In the genomic region with DNA sequence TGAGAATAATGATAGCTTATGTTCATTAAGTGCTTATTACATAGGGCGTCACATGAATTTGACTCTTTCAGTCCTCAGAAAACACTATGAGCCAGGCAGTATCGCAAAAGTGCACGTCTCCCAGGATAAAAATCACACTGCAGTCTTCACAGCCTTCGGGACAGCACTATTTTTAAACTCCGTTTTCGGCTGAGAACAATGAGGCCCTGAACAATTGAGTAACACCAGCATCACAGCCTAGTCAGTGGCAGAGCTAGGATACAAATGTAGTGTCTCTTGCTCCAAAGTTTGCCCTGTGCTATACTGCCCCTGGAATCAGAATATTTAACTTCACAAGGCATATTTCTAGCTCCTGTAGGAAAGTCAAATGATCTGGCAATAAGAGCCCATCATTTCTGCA, we compare ENCODE assay signal across 17 cellular contexts.
A peak's percentile ranks its signal among the peaks of the same experiment; 100 is the strongest.
DNase-seq lines count a peak whose midpoint lies in the region; ATAC-seq and TF ChIP-seq lines count a peak whose summit lies in the region.
"Had no signal": no experiment of that assay in that cellular context is flagged by ENCODE, and none has a peak within 500 bp of the region (broad histone marks: within the 10 kb centered on the region; RNA-seq: fewer than 3 reads in every experiment).

No MANE protein-coding gene starts in this region.

- no peak for TF ChIP-seq CTCF in GM23338 (conservative IDR thresholded peaks at IDR 0.05; ENCODE audit: low read depth in 2 of 2)
- TF ChIP-seq CTCF in left ventricle myocardium inferior (IDR thresholded peaks at IDR 0.05; ENCODE audit: borderline replicate concordance), result no peak
- no peak for TF ChIP-seq CTCF in neural progenitor cell (IDR thresholded peaks at IDR 0.05)

- H3K36me3 ChIP-seq in GM23338 (ENCODE audit: insufficient read depth) (no peaks in the 10 kb centered on the region), left ventricle myocardium inferior (no peaks in the 10 kb centered on the region), neural progenitor cell (no peaks in the 10 kb centered on the region)

- H3F3A ChIP-seq in GM23338 (replicated peaks; ENCODE audit: low read depth), result no peaks in the 10 kb centered on the region
- H3F3A ChIP-seq in neural progenitor cell (ENCODE audit: low read depth), result no peaks in the 10 kb centered on the region

- H3K27ac ChIP-seq in GM23338 (ENCODE audit: low read depth) (no peak overlapping the region), left ventricle myocardium inferior (replicated peaks) (peak overlapping the region; percentile 80), neural progenitor cell (no peak overlapping the region)
- H3K27ac ChIP-seq: 22Rv1, A549, C4-2B had no signal

- peaks cover 3% of the 10 kb centered on the region; the same call in 1 of the 3 replicates for H3K4me1 Mint-ChIP-seq in GM23338
- H3K4me1 Mint-ChIP-seq in neural progenitor cell, result peaks cover 3% of the 10 kb centered on the region
- H3K4me1 Mint-ChIP-seq in stimulated activated memory B cell treated with anti-CD40 and anti-IgM and Interleukin-4, amounts not matched to agents 10 μg/mL and 1 μg/mL and 100 μg/mL, for 72 hours, result no peaks in the 10 kb centered on the region
- H3K4me1 Mint-ChIP-seq: H9, IgD-negative memory B cell had no signal

- H3K9me3 Mint-ChIP-seq in GM23338, result peaks cover 37% of the 10 kb centered on the region
- H3K9me3 Mint-ChIP-seq in neural progenitor cell, result no peaks in the 10 kb centered on the region
- peaks cover 3% of the 10 kb centered on the region for H3K9me3 Mint-ChIP-seq in stimulated activated memory B cell treated with anti-CD40 and anti-IgM and Interleukin-4, amounts not matched to agents 10 μg/mL and 1 μg/mL and 100 μg/mL, for 72 hours
- H3K9me3 Mint-ChIP-seq: H9 had no signal

- H3K27me3 Mint-ChIP-seq in GM23338 (ENCODE audit: insufficient read depth, low read depth, poor library complexity) (no peaks in the 10 kb centered on the region), neural progenitor cell (ENCODE audit: insufficient read depth, low read depth) (no peaks in the 10 kb centered on the region)
- no peaks in the 10 kb centered on the region for H3K27me3 Mint-ChIP-seq in stimulated activated memory B cell treated with anti-CD40 and anti-IgM and Interleukin-4, amounts not matched to agents 10 μg/mL and 1 μg/mL and 100 μg/mL, for 72 hours
- H3K27me3 Mint-ChIP-seq: CD4-positive, alpha-beta T cell; IgD-negative memory B cell had no signal

- H3K79me2 ChIP-seq in GM23338 (replicated peaks; ENCODE audit: insufficient read depth) (no peaks in the 10 kb centered on the region), neural progenitor cell (ENCODE audit: low read depth) (no peaks in the 10 kb centered on the region)

- H3K4me3 ChIP-seq in GM23338 (no peak overlapping the region), left ventricle myocardium inferior (no peak overlapping the region), neural progenitor cell (no peak overlapping the region)
- H3K4me3 ChIP-seq: A549 had no signal

- no peak overlapping the region for H3K9ac ChIP-seq in neural progenitor cell

- H3K4me3 Mint-ChIP-seq in GM23338, result no peak overlapping the region
- no peak overlapping the region for H3K4me3 Mint-ChIP-seq in neural progenitor cell
- no peak overlapping the region for H3K4me3 Mint-ChIP-seq in stimulated activated memory B cell treated with anti-CD40 and anti-IgM and Interleukin-4, amounts not matched to agents 10 μg/mL and 1 μg/mL and 100 μg/mL, for 72 hours
- H3K4me3 Mint-ChIP-seq: CD4-positive, alpha-beta T cell; H9; IgD-negative memory B cell had no signal

- H3K9me2 ChIP-seq in GM23338 (ENCODE audit: insufficient read depth), result 0 out of 2 replicates have a peak, but pooled peaks cover 3% of the 10 kb centered on the region

- intact Hi-C loops in Right ventricle myocardium inferior (cut with DNase I) (no loop called here), cardiac septum (cut with DNase I) (no loop called here), left ventricle myocardium inferior (cut with micrococcal nuclease) (no loop called here)

- H4K20me1 ChIP-seq in GM23338 (replicated peaks; ENCODE audit: insufficient read depth) (no peaks in the 10 kb centered on the region), neural progenitor cell (ENCODE audit: low read depth) (no peaks in the 10 kb centered on the region)

- H3K4me1 ChIP-seq in GM23338 (ENCODE audit: insufficient read depth), result no peaks in the 10 kb centered on the region
- peaks cover 12% of the 10 kb centered on the region for H3K4me1 ChIP-seq in left ventricle myocardium inferior
- no peaks in the 10 kb centered on the region for H3K4me1 ChIP-seq in neural progenitor cell
- H3K4me1 ChIP-seq: A549, Caco-2 had no signal

- H2AFZ ChIP-seq in GM23338 (peak overlapping the region; percentile 39; the same call in 1 of the 2 replicates), neural progenitor cell (replicated peaks) (peak overlapping the region; percentile 55)

- DNase-seq in Right ventricle myocardium inferior (ENCODE audit: missing footprints), result no peak
- DNase-seq in cardiac septum (ENCODE audit: low spot score), result no peak
- DNase-seq in GM23338 (ENCODE audit: low spot score), result no peak
- DNase-seq in left ventricle myocardium inferior, result no peak
- no peak for DNase-seq in neural progenitor cell (ENCODE audit: low spot score)
- DNase-seq in activated T-cell treated with anti-CD3 and anti-CD28 coated beads, Interleukin-2, amount 50 U/mL, for 48 hours, result no peak
- DNase-seq: AML-193; Caco-2; CD4-positive, alpha-beta T cell; GOT3; H9 had no signal

- H3K27me3 ChIP-seq in GM23338 (ENCODE audit: insufficient read depth), result no peaks in the 10 kb centered on the region
- H3K27me3 ChIP-seq in left ventricle myocardium inferior (ENCODE audit: low read depth), result no peaks in the 10 kb centered on the region
- H3K27me3 ChIP-seq in neural progenitor cell, result no peaks in the 10 kb centered on the region

- H3K4me2 ChIP-seq in GM23338 (no peak overlapping the region), neural progenitor cell (no peak overlapping the region)
- H3K4me2 ChIP-seq: A549 had no signal

- ATAC-seq in Right ventricle myocardium inferior, result peak; percentile 94
- no peak for ATAC-seq in GM23338
- no peak for ATAC-seq in stimulated activated memory B cell treated with anti-CD40 and anti-IgM and Interleukin-4, amounts not matched to agents 10 μg/mL and 1 μg/mL and 100 μg/mL, for 72 hours
- ATAC-seq: A549, HepG2 had no signal

- H3K27ac Mint-ChIP-seq in GM23338, result no peak overlapping the region
- H3K27ac Mint-ChIP-seq in neural progenitor cell, result no peak overlapping the region
- no peak overlapping the region for H3K27ac Mint-ChIP-seq in stimulated activated memory B cell treated with anti-CD40 and anti-IgM and Interleukin-4, amounts not matched to agents 10 μg/mL and 1 μg/mL and 100 μg/mL, for 72 hours
- H3K27ac Mint-ChIP-seq: CD4-positive, alpha-beta T cell; H9; IgD-negative memory B cell had no signal

- H3K36me3 Mint-ChIP-seq in GM23338 (ENCODE audit: low read depth) (peaks cover 4% of the 10 kb centered on the region; the same call in 1 of the 3 replicates), neural progenitor cell (no peaks in the 10 kb centered on the region)
- H3K36me3 Mint-ChIP-seq in stimulated activated memory B cell treated with anti-CD40 and anti-IgM and Interleukin-4, amounts not matched to agents 10 μg/mL and 1 μg/mL and 100 μg/mL, for 72 hours, result no peaks in the 10 kb centered on the region

- H3K9me3 ChIP-seq in left ventricle myocardium inferior (replicated peaks), result no peaks in the 10 kb centered on the region
- H3K9me3 ChIP-seq in neural progenitor cell (ENCODE audit: low read depth), result no peaks in the 10 kb centered on the region
- H3K9me3 ChIP-seq: A549, Caco-2 had no signal

TF ChIP-seq in GM23338, 12 proteins besides CTCF, POLR2A, EP300 and RAD21:
- no peak for TF ChIP-seq EZH2phosphoT487 (IDR thresholded peaks at IDR 0.05; ENCODE audit: unreplicated experiment)
- no peak for TF ChIP-seq ZNF114 (CRISPR knock-in tag; IDR thresholded peaks at IDR 0.05)
- TF ChIP-seq CREB1 (CRISPR knock-in tag; IDR thresholded peaks at IDR 0.05; ENCODE audit: low read depth), result no peak
- no peak for TF ChIP-seq STAT1 (IDR thresholded peaks at IDR 0.05; ENCODE audit: unreplicated experiment)
- TF ChIP-seq, protein P1, sequence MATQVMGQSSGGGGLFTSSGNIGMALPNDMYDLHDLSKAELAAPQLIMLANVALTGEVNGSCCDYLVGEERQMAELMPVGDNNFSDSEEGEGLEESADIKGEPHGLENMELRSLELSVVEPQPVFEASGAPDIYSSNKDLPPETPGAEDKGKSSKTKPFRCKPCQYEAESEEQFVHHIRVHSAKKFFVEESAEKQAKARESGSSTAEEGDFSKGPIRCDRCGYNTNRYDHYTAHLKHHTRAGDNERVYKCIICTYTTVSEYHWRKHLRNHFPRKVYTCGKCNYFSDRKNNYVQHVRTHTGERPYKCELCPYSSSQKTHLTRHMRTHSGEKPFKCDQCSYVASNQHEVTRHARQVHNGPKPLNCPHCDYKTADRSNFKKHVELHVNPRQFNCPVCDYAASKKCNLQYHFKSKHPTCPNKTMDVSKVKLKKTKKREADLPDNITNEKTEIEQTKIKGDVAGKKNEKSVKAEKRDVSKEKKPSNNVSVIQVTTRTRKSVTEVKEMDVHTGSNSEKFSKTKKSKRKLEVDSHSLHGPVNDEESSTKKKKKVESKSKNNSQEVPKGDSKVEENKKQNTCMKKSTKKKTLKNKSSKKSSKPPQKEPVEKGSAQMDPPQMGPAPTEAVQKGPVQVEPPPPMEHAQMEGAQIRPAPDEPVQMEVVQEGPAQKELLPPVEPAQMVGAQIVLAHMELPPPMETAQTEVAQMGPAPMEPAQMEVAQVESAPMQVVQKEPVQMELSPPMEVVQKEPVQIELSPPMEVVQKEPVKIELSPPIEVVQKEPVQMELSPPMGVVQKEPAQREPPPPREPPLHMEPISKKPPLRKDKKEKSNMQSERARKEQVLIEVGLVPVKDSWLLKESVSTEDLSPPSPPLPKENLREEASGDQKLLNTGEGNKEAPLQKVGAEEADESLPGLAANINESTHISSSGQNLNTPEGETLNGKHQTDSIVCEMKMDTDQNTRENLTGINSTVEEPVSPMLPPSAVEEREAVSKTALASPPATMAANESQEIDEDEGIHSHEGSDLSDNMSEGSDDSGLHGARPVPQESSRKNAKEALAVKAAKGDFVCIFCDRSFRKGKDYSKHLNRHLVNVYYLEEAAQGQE (IDR thresholded peaks at IDR 0.05; ENCODE audit: unreplicated experiment), result no peak
- TF ChIP-seq ZNF331 (CRISPR knock-in tag; IDR thresholded peaks at IDR 0.05; ENCODE audit: low read depth), result no peak
- TF ChIP-seq JUNB (IDR thresholded peaks at IDR 0.05; ENCODE audit: unreplicated experiment), result no peak
- TF ChIP-seq EZH2 (IDR thresholded peaks at IDR 0.05; ENCODE audit: low read depth, unreplicated experiment), result no peak
